Comparison of ENCODE assay signal across 12 cellular contexts in the genomic region with DNA sequence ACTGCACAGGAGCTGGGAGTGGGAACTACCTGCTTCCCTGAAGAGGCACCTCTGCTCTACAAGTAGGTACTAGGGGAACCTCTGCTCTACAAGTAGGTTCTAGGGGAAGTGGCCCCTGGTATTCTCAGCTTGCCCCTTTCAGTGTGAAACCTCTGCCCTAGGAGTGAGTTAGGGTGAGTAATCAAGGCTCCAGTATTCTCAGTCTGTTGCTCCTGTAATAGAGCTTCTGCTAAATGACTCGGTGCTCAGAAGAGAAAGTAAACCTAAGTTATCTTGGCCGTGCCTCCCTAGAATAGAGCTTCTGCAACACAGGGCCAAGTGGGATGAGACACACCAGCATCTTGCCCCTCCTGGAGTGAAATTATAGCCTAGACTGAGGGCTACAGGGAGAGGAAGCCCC. TPM values are rescaled to one million over a fixed set of nuclear protein-coding genes. Genes with fewer than 3 reads are reported as not detected.
DNase-seq lines count a peak whose midpoint lies in the region; ATAC-seq and TF ChIP-seq lines count a peak whose summit lies in the region.
"Had no signal": no experiment of that assay in that cellular context is flagged by ENCODE, and none has a peak within 500 bp of the region (broad histone marks: within the 10 kb centered on the region; RNA-seq: fewer than 3 reads in every experiment).

No MANE protein-coding gene starts in this region.

- TF ChIP-seq CTCF in epithelial cell of esophagus (IDR thresholded peaks at IDR 0.05; ENCODE audit: insufficient read depth, low read depth, low read length, missing control alignments) (no peak), upper lobe of left lung (IDR thresholded peaks at IDR 0.05) (no peak), GM10248 (IDR thresholded peaks at IDR 0.05; ENCODE audit: control extremely low read depth, extremely low read depth, low read depth, missing control alignments) (no peak)

- ATAC-seq in right cardiac atrium (no peak), HG03196 (IDR thresholded peaks at IDR 0.05; ENCODE audit: unreplicated experiment) (peak; percentile 50), upper lobe of left lung (ENCODE audit: low FRiP score in 2 of 2) (peak in 1 of 2 donors; percentile 24), HG02970 (IDR thresholded peaks at IDR 0.05; ENCODE audit: low FRiP score, unreplicated experiment) (no peak)
- ATAC-seq: sciatic nerve had no signal

- intact Hi-C loops in cardiac septum (cut with DNase I) (no loop called here), right cardiac atrium (cut with DNase I) (no loop called here)

- CTCF ChIA-PET in GM10248 (lab: Yijun Ruan, JAX) = interaction anchor here (0.9 to 15.9 kb wide), 5 partner anchors 13 to 50 kb away, joined by 3 to 211 read pairs (median 4); a partner anchor contains a TSS

- H3K27ac ChIP-seq in right cardiac atrium (ENCODE audit: low read length) (no peak overlapping the region), upper lobe of left lung (peak overlapping the region in 3 of 4 donors; percentile 13 to 39 (median 16))
- H3K27ac ChIP-seq: thoracic aorta had no signal

- no peaks in the 10 kb centered on the region for H3K36me3 ChIP-seq in upper lobe of left lung
- H3K36me3 ChIP-seq: BE2C, heart right ventricle, thoracic aorta had no signal

- POLR2A ChIA-PET in GM10248 (lab: Yijun Ruan, JAX) = interaction anchor here (0.7 kb wide), 1 partner anchor 33 kb away, joined by 4 read pairs; a partner anchor contains a TSS

- H3K4me3 ChIP-seq in right cardiac atrium (ENCODE audit: low read length) (no peak overlapping the region), epithelial cell of esophagus (ENCODE audit: low read length) (no peak overlapping the region), upper lobe of left lung (no peak overlapping the region)
- H3K4me3 ChIP-seq: heart right ventricle, thoracic aorta had no signal

- H3K9me3 ChIP-seq in right cardiac atrium (ENCODE audit: control insufficient read depth, low read length) (no peaks in the 10 kb centered on the region), upper lobe of left lung (peaks cover 0 to 3% (median 0%) of the 10 kb centered on the region in 4 donors)
- H3K9me3 ChIP-seq: BE2C had no signal

- H3K27me3 ChIP-seq in right cardiac atrium (ENCODE audit: control insufficient read depth, insufficient read depth) (no peaks in the 10 kb centered on the region), upper lobe of left lung (no peaks in the 10 kb centered on the region)
- H3K27me3 ChIP-seq: BE2C, heart right ventricle had no signal

- WGBS in right cardiac atrium = 48% methylated on average over 2 of the region's 2 CpGs
- WGBS in upper lobe of left lung, 2 donors = 33 to 80% methylated on average over 1 to 2 of the region's 2 CpGs

- peak; percentile 39 for DNase-seq in cardiac septum (ENCODE audit: low spot score)
- DNase-seq in right cardiac atrium = no peak
- DNase-seq in epithelial cell of esophagus (ENCODE audit: low read depth) = peak; percentile 14
- DNase-seq in upper lobe of left lung = peak in 1 of 2 donors; percentile 9
- no peak for DNase-seq in NCI-H774 (lab: John Stamatoyannopoulos, UW)
- DNase-seq in GM10248 (ENCODE audit: extremely low spot score) = no peak
- DNase-seq: BE2C, heart right ventricle had no signal

- TF ChIP-seq EP300 in upper lobe of left lung (IDR thresholded peaks at IDR 0.05) = no peak

- peaks cover 9% of the 10 kb centered on the region for H3K4me1 ChIP-seq in right cardiac atrium (ENCODE audit: control insufficient read depth, insufficient read depth, low read length)
- H3K4me1 ChIP-seq in upper lobe of left lung = peaks cover 10 to 30% (median 13%) of the 10 kb centered on the region in 4 donors
- H3K4me1 ChIP-seq: BE2C had no signal

- no peak for TF ChIP-seq POLR2A in upper lobe of left lung (IDR thresholded peaks at IDR 0.05)

RNA-seq across cellular contexts. Expression of a gene that starts 13.4 kb away (rescaled TPM):
- total RNA-seq in cardiac septum = 47.5 TPM
- 10 to 100 TPM; 57.9 to 92.1 (median 76.3) TPM for total RNA-seq in right cardiac atrium
- polyA plus RNA-seq in right cardiac atrium = 45.4 TPM
- 100 to 1,000 TPM in 1 of 6 donors, 10 to 100 TPM in 5; 23.4 to 194 (median 48.0) TPM for total RNA-seq in upper lobe of left lung

RNA-seq across cellular contexts. Expression of a gene that starts 32.4 kb away (rescaled TPM):
- total RNA-seq in cardiac septum (45.5 TPM), right cardiac atrium (10 to 100 TPM; 18.8 to 43.8 (median 23.8) TPM), upper lobe of left lung (100 to 1,000 TPM in 3 of 6 donors, 10 to 100 TPM in 3; 42.0 to 405 (median 95.6) TPM)
- 32.5 TPM for polyA plus RNA-seq in right cardiac atrium

RNA-seq across cellular contexts. Expression of a gene that starts 35.1 kb away (rescaled TPM):
- total RNA-seq in cardiac septum = not detected
- total RNA-seq in right cardiac atrium = under 1 TPM in 3 of 4 donors, not detected in 1; 0.23 to 0.71 (median 0.29) TPM
- 0.14 TPM for polyA plus RNA-seq in right cardiac atrium
- total RNA-seq in upper lobe of left lung = under 1 TPM in 1 of 6 donors, not detected in 5; 0.06 TPM
- total RNA-seq: sciatic nerve, thoracic aorta had no signal
- polyA plus RNA-seq: heart right ventricle had no signal

RNA-seq across cellular contexts. Expression of a gene that starts 54.5 kb away (rescaled TPM):
- total RNA-seq in cardiac septum (14.9 TPM), right cardiac atrium (10 to 100 TPM; 15.4 to 20.7 (median 19.2) TPM), upper lobe of left lung (10 to 100 TPM in 4 of 6 donors, 1 to 10 TPM in 2; 8.4 to 26.9 (median 18.4) TPM)
- polyA plus RNA-seq in right cardiac atrium = 14.8 TPM

Comparison
In these comparisons a context has a peak if more than half of its experiments do, and no peak if none do; other contexts are left out.
1. DNase-seq: peak in cardiac septum (single experiment) and epithelial cell of esophagus (single experiment); none in right cardiac atrium (0 of 3), NCI-H774 (single experiment) and GM10248 (single experiment).